Comparison of ENCODE assay signal across 17 cellular contexts in the genomic region with DNA sequence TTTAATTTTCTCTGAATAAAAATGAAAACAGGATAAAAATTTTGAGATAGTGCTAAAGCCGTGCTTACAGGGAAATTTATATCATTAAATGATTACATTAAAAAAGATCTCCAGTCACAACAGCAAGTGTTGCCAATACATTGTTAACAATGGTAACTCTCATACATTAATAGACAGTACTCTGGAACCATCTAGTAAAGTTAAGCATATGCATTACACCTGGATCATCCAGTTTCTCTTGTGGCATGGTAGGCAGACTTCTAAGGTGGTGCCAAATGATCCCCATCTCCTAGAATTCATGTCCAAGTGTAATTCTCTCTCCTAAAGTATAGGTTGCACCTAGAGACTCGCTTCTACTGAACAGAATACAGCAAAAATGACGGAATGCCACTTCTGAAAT. TPM values are rescaled to one million over a fixed set of nuclear protein-coding genes. Genes with fewer than 3 reads are reported as not detected.
DNase-seq lines count a peak whose midpoint lies in the region; ATAC-seq and TF ChIP-seq lines count a peak whose summit lies in the region.
"Had no signal": no experiment of that assay in that cellular context is flagged by ENCODE, and none has a peak within 500 bp of the region (broad histone marks: within the 10 kb centered on the region; RNA-seq: fewer than 3 reads in every experiment).

No MANE protein-coding gene starts in this region.

- H3K4me1 Mint-ChIP-seq in T-helper 1 cell treated with Interleukin-12 subunit alpha and Interleukin-12 subunit beta and Interleukin-4 antibody, amounts not matched to agents 30 μg/mL and 1 μg/mL, for 36 hours (ENCODE audit: low read depth), result peaks cover 49% of the 10 kb centered on the region
- H3K4me1 Mint-ChIP-seq in H9 (peaks cover 38 to 51% of the 10 kb centered on the region in 2 experiments), natural killer cell (peaks cover 63 to 75% of the 10 kb centered on the region in 2 donors)
- peaks cover 55% of the 10 kb centered on the region for H3K4me1 Mint-ChIP-seq in activated T-helper 1 cell treated with anti-CD3 and anti-CD28 coated beads, Interleukin-12 subunit alpha, Interleukin-12 subunit beta, Interleukin-2, Interleukin-4 antibody, amounts not matched to agents 30 ng/mL and 10 ng/mL and 1 ng/mL, durations not matched to agents 14 hours and 24 hours and 36 hours (ENCODE audit: low read depth)

- H3K56ac ChIP-seq in H9 (ENCODE audit: insufficient read length, low read depth, low read length), result no peak overlapping the region

- peaks cover 10% of the 10 kb centered on the region for H3K79me1 ChIP-seq in H9 (ENCODE audit: insufficient read depth, low read depth, low read length, poor library complexity, severe bottlenecking)

- TF ChIP-seq CTCF in H9 (conservative IDR thresholded peaks at IDR 0.05) (no peak), natural killer cell (IDR thresholded peaks at IDR 0.05) (no peak), breast epithelium (IDR thresholded peaks at IDR 0.05) (no peak)

- no peak overlapping the region for H2AK5ac ChIP-seq in H9 (ENCODE audit: insufficient read length, low read length)

- H3K23ac ChIP-seq in H9 (ENCODE audit: insufficient read length, low read depth, low read length), result no peak overlapping the region

- no peak overlapping the region for H3K4me2 ChIP-seq in H9 (ENCODE audit: insufficient read depth, insufficient read length, low read length)

- no peak overlapping the region for H3K27ac ChIP-seq in H9 (ENCODE audit: insufficient read length, low read depth, low read length)
- H3K27ac ChIP-seq in breast epithelium, result no peak overlapping the region
- H3K27ac ChIP-seq: 22Rv1, transverse colon, VCaP had no signal

- no peak overlapping the region for H3K9ac ChIP-seq in H9 (ENCODE audit: extremely low read depth, insufficient read length, low read length)

- H2BK15ac ChIP-seq in H9 (ENCODE audit: low read depth, low read length), result no peak overlapping the region

- H3K14ac ChIP-seq in H9 (ENCODE audit: insufficient read depth, low read length), result no peak overlapping the region

- no peak for TF ChIP-seq POLR2A in breast epithelium (IDR thresholded peaks at IDR 0.05)

- H3K9me3 Mint-ChIP-seq in T-helper 1 cell treated with Interleukin-12 subunit alpha and Interleukin-12 subunit beta and Interleukin-4 antibody, amounts not matched to agents 30 μg/mL and 1 μg/mL, for 36 hours, result no peaks in the 10 kb centered on the region
- H3K9me3 Mint-ChIP-seq in H9, result no peaks in the 10 kb centered on the region
- no peaks in the 10 kb centered on the region for H3K9me3 Mint-ChIP-seq in activated T-helper 1 cell treated with anti-CD3 and anti-CD28 coated beads, Interleukin-12 subunit alpha, Interleukin-12 subunit beta, Interleukin-2, Interleukin-4 antibody, amounts not matched to agents 30 ng/mL and 10 ng/mL and 1 ng/mL, durations not matched to agents 14 hours and 24 hours and 36 hours
- no peaks in the 10 kb centered on the region for H3K9me3 Mint-ChIP-seq in natural killer cell
- H3K9me3 Mint-ChIP-seq: IgD-negative memory B cell had no signal

- H3K4ac ChIP-seq in H9 (ENCODE audit: low read depth, low read length), result no peak overlapping the region

- H3K79me2 ChIP-seq in H9 (ENCODE audit: insufficient read depth, low read length), result peaks cover 18% of the 10 kb centered on the region; the same call in 1 of the 2 replicates

- H3K9me3 ChIP-seq in H9 (ENCODE audit: control insufficient read depth, low read depth, low read length), result no peaks in the 10 kb centered on the region
- H3K9me3 ChIP-seq in breast epithelium, result no peaks in the 10 kb centered on the region
- H3K9me3 ChIP-seq: transverse colon had no signal

- intact Hi-C loops in activated T-helper 1 cell treated with anti-CD3 and anti-CD28 coated beads, Interleukin-12 subunit alpha, Interleukin-12 subunit beta, Interleukin-2, Interleukin-4 antibody, amounts not matched to agents 30 ng/mL and 10 ng/mL and 1 ng/mL, durations not matched to agents 14 hours and 24 hours and 36 hours (cut with micrococcal nuclease), result loop anchor here (5.0 kb wide), 1 partner anchor 399 kb away; no protein-coding TSS in a partner anchor
- intact Hi-C loops in natural killer cell (cut with micrococcal nuclease), result loop anchor here (2.0 kb wide), 1 partner anchor 17 kb away; the partner anchor contains the start of gene PTBP3
- intact Hi-C loops in breast epithelium (cut with DNase I; ENCODE audit: low total_unique reads), result no loop called here

- H3K27me3 Mint-ChIP-seq in T-helper 1 cell treated with Interleukin-12 subunit alpha and Interleukin-12 subunit beta and Interleukin-4 antibody, amounts not matched to agents 30 μg/mL and 1 μg/mL, for 36 hours (ENCODE audit: low read depth), result no peaks in the 10 kb centered on the region
- H3K27me3 Mint-ChIP-seq in H9 (ENCODE audit: low read depth), result no peaks in the 10 kb centered on the region; the same call in 1 of the 2 replicates
- peaks cover 1% of the 10 kb centered on the region for H3K27me3 Mint-ChIP-seq in activated T-helper 1 cell treated with anti-CD3 and anti-CD28 coated beads, Interleukin-12 subunit alpha, Interleukin-12 subunit beta, Interleukin-2, Interleukin-4 antibody, amounts not matched to agents 30 ng/mL and 10 ng/mL and 1 ng/mL, durations not matched to agents 14 hours and 24 hours and 36 hours (ENCODE audit: insufficient read depth)
- no peaks in the 10 kb centered on the region for H3K27me3 Mint-ChIP-seq in natural killer cell (ENCODE audit: low read depth in 2 of 2)
- H3K27me3 Mint-ChIP-seq: IgD-negative memory B cell had no signal

- no peak overlapping the region for H3T11ph ChIP-seq in H9 (ENCODE audit: low read length)

- no peak overlapping the region for H2BK120ac ChIP-seq in H9 (ENCODE audit: low read depth, low read length, poor library complexity, severe bottlenecking)

- WGBS in H9 (ENCODE audit: extremely low coverage, insufficient read length, low lambda C conversion rate), result no CpG with 5 or more reads among the region's 3 CpGs

- H3K4me3 Mint-ChIP-seq in T-helper 1 cell treated with Interleukin-12 subunit alpha and Interleukin-12 subunit beta and Interleukin-4 antibody, amounts not matched to agents 30 μg/mL and 1 μg/mL, for 36 hours, result peak overlapping the region; percentile 25
- H3K4me3 Mint-ChIP-seq in H9, result no peak overlapping the region
- peak overlapping the region; percentile 46 for H3K4me3 Mint-ChIP-seq in activated T-helper 1 cell treated with anti-CD3 and anti-CD28 coated beads, Interleukin-12 subunit alpha, Interleukin-12 subunit beta, Interleukin-2, Interleukin-4 antibody, amounts not matched to agents 30 ng/mL and 10 ng/mL and 1 ng/mL, durations not matched to agents 14 hours and 24 hours and 36 hours
- H3K4me3 Mint-ChIP-seq in natural killer cell, result peak overlapping the region; percentile 58

- DNase-seq in T-helper 1 cell (no peak), H9 (no peak), natural killer cell (no peak), RKO (ENCODE audit: low spot score) (no peak), breast epithelium (ENCODE audit: low spot score in 2 of 2) (no peak), superior temporal gyrus (ENCODE audit: extremely low spot score) (no peak)
- no peak for DNase-seq in activated T-helper 1 cell treated with anti-CD3 and anti-CD28 coated beads, Interleukin-12 subunit alpha, Interleukin-12 subunit beta, Interleukin-2, Interleukin-4 antibody, amounts not matched to agents 30 ng/mL and 10 ng/mL and 1 ng/mL, durations not matched to agents 14 hours and 24 hours and 36 hours (ENCODE audit: low spot score)
- DNase-seq: DMS153; hypothalamus; NCI-H69; stimulated activated CD4-positive, alpha-beta T cell treated with anti-CD3 and anti-CD28 coated beads, Interleukin-4, amount 100 ng/mL, for 24 hours; transverse colon had no signal

- H3K4me3 ChIP-seq in breast epithelium, result no peak overlapping the region
- H3K4me3 ChIP-seq: skin epidermis, transverse colon had no signal

- peaks cover 37% of the 10 kb centered on the region for H3K36me3 Mint-ChIP-seq in T-helper 1 cell treated with Interleukin-12 subunit alpha and Interleukin-12 subunit beta and Interleukin-4 antibody, amounts not matched to agents 30 μg/mL and 1 μg/mL, for 36 hours (ENCODE audit: low read depth)
- H3K36me3 Mint-ChIP-seq in H9 (ENCODE audit: insufficient read depth in 1 of 3, low read depth in 3 of 3) (peaks cover 3 to 9% (median 4%) of the 10 kb centered on the region in 3 experiments; a peak in 4 of 7 replicates), natural killer cell (no peaks in the 10 kb centered on the region)
- H3K36me3 Mint-ChIP-seq in activated T-helper 1 cell treated with anti-CD3 and anti-CD28 coated beads, Interleukin-12 subunit alpha, Interleukin-12 subunit beta, Interleukin-2, Interleukin-4 antibody, amounts not matched to agents 30 ng/mL and 10 ng/mL and 1 ng/mL, durations not matched to agents 14 hours and 24 hours and 36 hours (ENCODE audit: low read depth), result peaks cover 21% of the 10 kb centered on the region

- no peak overlapping the region for H2BK12ac ChIP-seq in H9 (ENCODE audit: insufficient read length, low read depth, low read length)

- no peaks in the 10 kb centered on the region for H3K27me3 ChIP-seq in H9 (ENCODE audit: insufficient read depth, low read length)
- no peaks in the 10 kb centered on the region for H3K27me3 ChIP-seq in breast epithelium
- H3K27me3 ChIP-seq: transverse colon had no signal

- H3K4me1 ChIP-seq in H9 (ENCODE audit: insufficient read depth, low read length) (no peaks in the 10 kb centered on the region), breast epithelium (no peaks in the 10 kb centered on the region)

- no peaks in the 10 kb centered on the region for H4K20me1 ChIP-seq in H9 (ENCODE audit: control insufficient read depth, insufficient read depth, insufficient read length)

- no peak overlapping the region for H3K18ac ChIP-seq in H9 (ENCODE audit: insufficient read length, low read depth, low read length)

- H2AFZ ChIP-seq in H9 (ENCODE audit: low read length), result no peak overlapping the region

- H2BK5ac ChIP-seq in H9 (ENCODE audit: insufficient read length, low read length), result no peak overlapping the region

- H3K36me3 ChIP-seq in breast epithelium, result no peaks in the 10 kb centered on the region
- H3K36me3 ChIP-seq: transverse colon had no signal

- ATAC-seq in natural killer cell, result no peak

- H3K23me2 ChIP-seq in H9 (ENCODE audit: insufficient read length, low read depth, low read length, poor library complexity, severe bottlenecking), result no peaks in the 10 kb centered on the region

- no peak overlapping the region for H4K5ac ChIP-seq in H9 (ENCODE audit: insufficient read length, low read depth, low read length)

- H4K8ac ChIP-seq in H9 (replicated peaks; ENCODE audit: insufficient read length, low read depth, low read length), result no peak overlapping the region

- H4K91ac ChIP-seq in H9 (ENCODE audit: insufficient read length, low read depth, low read length), result no peak overlapping the region

- H3K27ac Mint-ChIP-seq in T-helper 1 cell treated with Interleukin-12 subunit alpha and Interleukin-12 subunit beta and Interleukin-4 antibody, amounts not matched to agents 30 μg/mL and 1 μg/mL, for 36 hours, result peak overlapping the region; percentile 94
- H3K27ac Mint-ChIP-seq in H9 (peak overlapping the region; percentile 40 to 96 (median 69); a peak in 2 of 7 replicates), natural killer cell (peak overlapping the region; percentile 75 to 82)
- peak overlapping the region; percentile 79 for H3K27ac Mint-ChIP-seq in activated T-helper 1 cell treated with anti-CD3 and anti-CD28 coated beads, Interleukin-12 subunit alpha, Interleukin-12 subunit beta, Interleukin-2, Interleukin-4 antibody, amounts not matched to agents 30 ng/mL and 10 ng/mL and 1 ng/mL, durations not matched to agents 14 hours and 24 hours and 36 hours

- no peak overlapping the region for H2BK20ac ChIP-seq in H9 (ENCODE audit: low read depth, low read length, poor library complexity, severe bottlenecking)

RNA-seq across cellular contexts. Expression of gene PTBP3, which starts 17.5 kb away (rescaled TPM):
- total RNA-seq in H9 (2021) (89.5 and 93.1 TPM in 2 replicates), natural killer cell (100 to 1,000 TPM; 135 to 156 (median 140) TPM), breast epithelium (10 to 100 TPM; 30.6 to 80.2 (median 50.5) TPM)
- total RNA-seq in activated T-helper 1 cell treated with anti-CD3 and anti-CD28 coated beads, Interleukin-12 subunit alpha, Interleukin-12 subunit beta, Interleukin-2, Interleukin-4 antibody, amounts not matched to agents 30 ng/mL and 10 ng/mL and 1 ng/mL, durations not matched to agents 14 hours and 24 hours and 36 hours, result 101 TPM in 2 replicates

Comparison
In these comparisons a context has a peak if more than half of its experiments do, and no peak if none do; other contexts are left out.
1. H3K4me3 Mint-ChIP-seq: peak in T-helper 1 cell treated with Interleukin-12 subunit alpha and Interleukin-12 subunit beta and Interleukin-4 antibody, amounts not matched to agents 30 μg/mL and 1 μg/mL, for 36 hours (single experiment), activated T-helper 1 cell treated with anti-CD3 and anti-CD28 coated beads, Interleukin-12 subunit alpha, Interleukin-12 subunit beta, Interleukin-2, Interleukin-4 antibody, amounts not matched to agents 30 ng/mL and 10 ng/mL and 1 ng/mL, durations not matched to agents 14 hours and 24 hours and 36 hours (single experiment) and natural killer cell (single experiment); none in H9 (0 of 2).
2. Peak in every context shown above with its lines, with median percentiles within 50 percentile points of each other: H3K27ac Mint-ChIP-seq.